ENCODE assay signal across 8 cellular contexts in genomic region chr11:46560300-46561025, GRCh38. TPM values are rescaled to one million over a fixed set of nuclear protein-coding genes. Genes with fewer than 3 reads are reported as not detected.
DNase-seq lines count a peak whose midpoint lies in the region; ATAC-seq, FAIRE-seq and TF ChIP-seq lines count a peak whose summit lies in the region.

No MANE protein-coding gene starts in this region.

- WGBS in HepG2 (ENCODE audit: low lambda C conversion rate): 63% methylated on average over 6 of the region's 6 CpGs
- WGBS in urinary bladder: 26% methylated on average over 6 of the region's 6 CpGs

- peak overlapping the region; percentile 6 to 76 (median 55); a peak in 21 of 22 replicates for H3K9ac ChIP-seq in BLaER1 treated with 17β-estradiol and CSF1 and Interleukin-3, amounts not matched to agents 10 nM and 100 nM
- peak overlapping the region; percentile 48; the same call in 1 of the 2 replicates for H3K9ac ChIP-seq in HepG2 (ENCODE audit: insufficient read depth, low read depth, low read length)

- H3K36me3 Mint-ChIP-seq in brain: peaks cover 7% of the 10 kb centered on the region

- H4K20me1 ChIP-seq in BLaER1 treated with 17β-estradiol and CSF1 and Interleukin-3, amounts not matched to agents 10 nM and 100 nM: peaks cover 53 to 100% (median 96%) of the 10 kb centered on the region in 11 experiments; a peak in 21 of 22 replicates
- no peaks in the 10 kb centered on the region for H4K20me1 ChIP-seq in HepG2 (ENCODE audit: insufficient read depth, low read length)

- DNase-seq in NCI-H146 (lab: John Stamatoyannopoulos, UW): peak; percentile 32
- no peak for DNase-seq in HepG2 (ENCODE audit: low spot score)

- peak overlapping the region in 4 of 5 experiments; percentile 6 to 85 (median 50) for H3K4me3 Mint-ChIP-seq in brain

- no peak for FAIRE-seq in HepG2 (lab: Jason Lieb, UNC)

- TF ChIP-seq EP300 in HepG2 (IDR thresholded peaks at IDR 0.05; ENCODE audit: low read depth in 2 of 2, low read length in 2 of 2) (no peak), HepG2 (CRISPR knock-in tag; IDR thresholded peaks at IDR 0.05; ENCODE audit: borderline replicate concordance) (no peak)

- H3K4me1 Mint-ChIP-seq in brain: peaks cover 26% of the 10 kb centered on the region

- TF ChIP-seq RAD21 in HepG2 (CRISPR knock-in tag; IDR thresholded peaks at IDR 0.05): no peak

- H3K27ac Mint-ChIP-seq in brain: peak overlapping the region in 3 of 5 experiments; percentile 57 to 95 (median 80)

- peak; percentile 41 for ATAC-seq in GM18861 (IDR thresholded peaks at IDR 0.05; ENCODE audit: unreplicated experiment)
- ATAC-seq in HepG2: peak; percentile 26; the same call in 1 of the 3 replicates
- no peak for ATAC-seq in HG02885 (IDR thresholded peaks at IDR 0.05; ENCODE audit: poor library complexity, unreplicated experiment)
- no peak for ATAC-seq in GM19035 (IDR thresholded peaks at IDR 0.05; ENCODE audit: unreplicated experiment)

- H3K36me3 ChIP-seq in BLaER1 treated with 17β-estradiol and CSF1 and Interleukin-3, amounts not matched to agents 10 nM and 100 nM: peaks cover 0 to 13% (median 0%) of the 10 kb centered on the region in 11 experiments; a peak in 2 of 22 replicates
- no peaks in the 10 kb centered on the region; a peak in 2 of 5 replicates for H3K36me3 ChIP-seq in HepG2 (replicated peaks in 1 of 2; ENCODE audit: control insufficient read depth in 1 of 2, insufficient read depth in 2 of 2, low read length in 2 of 2)
- H3K36me3 ChIP-seq in urinary bladder (ENCODE audit: insufficient read depth): no peaks in the 10 kb centered on the region

- no peak overlapping the region for H2AFZ ChIP-seq in HepG2 (ENCODE audit: low read length)

- peak overlapping the region; percentile 24 to 75 (median 51); a peak in 21 of 22 replicates for H3K27ac ChIP-seq in BLaER1 treated with 17β-estradiol and CSF1 and Interleukin-3, amounts not matched to agents 10 nM and 100 nM
- H3K27ac ChIP-seq in HepG2 (ENCODE audit: extremely low read length, insufficient read depth, low read length): peak overlapping the region; percentile 32
- peak overlapping the region; percentile 59 for H3K27ac ChIP-seq in urinary bladder (ENCODE audit: low read depth)

- POLR2A ChIA-PET in HepG2 (lab: Yijun Ruan, JAX): interaction anchor here (1.4 to 1.5 kb wide), 2 partner anchors 33 to 158 kb away, joined by 4 to 5 read pairs; partner anchors contain the start of genes AMBRA1 and F2

- H3K9me3 Mint-ChIP-seq in brain: no peaks in the 10 kb centered on the region

- H3K9me3 ChIP-seq in BLaER1 treated with 17β-estradiol and CSF1 and Interleukin-3, amounts not matched to agents 10 nM and 100 nM (replicated peaks in 1 of 11): no peaks in the 10 kb centered on the region
- H3K9me3 ChIP-seq in HepG2 (ENCODE audit: low read length): no peaks in the 10 kb centered on the region

- no peaks in the 10 kb centered on the region for H3K27me3 ChIP-seq in BLaER1 treated with 17β-estradiol and CSF1 and Interleukin-3, amounts not matched to agents 10 nM and 100 nM
- no peaks in the 10 kb centered on the region for H3K27me3 ChIP-seq in HepG2 (ENCODE audit: control insufficient read depth in 1 of 2, insufficient read depth in 2 of 2, low read length in 2 of 2)

- peak overlapping the region; percentile 2 to 57 (median 32); a peak in 16 of 20 replicates for H3K4me3 ChIP-seq in BLaER1 treated with 17β-estradiol and CSF1 and Interleukin-3, amounts not matched to agents 10 nM and 100 nM
- peak overlapping the region in 1 of 3 experiments; percentile 20; a peak in 1 of 6 replicates for H3K4me3 ChIP-seq in HepG2 (replicated peaks in 1 of 3; ENCODE audit: insufficient read depth in 1 of 3, low read depth in 2 of 3, low read length in 3 of 3)
- H3K4me3 ChIP-seq in urinary bladder (ENCODE audit: low read depth, low read length): peak overlapping the region; percentile 43

- H3K27me3 Mint-ChIP-seq in brain: no peaks in the 10 kb centered on the region

- BruUV-seq in HepG2 (replicated peaks; lab: Mats Ljungman, UMichigan): no TSS peak

- peaks cover 96% of the 10 kb centered on the region for H3K79me2 ChIP-seq in HepG2 (ENCODE audit: insufficient read depth, low read length)

- CTCF ChIA-PET in HepG2 (lab: Yijun Ruan, JAX; ENCODE audit: low intra/inter-chr PET ratio, low total read pairs): no interaction called here

- H3K4me1 ChIP-seq in BLaER1 treated with 17β-estradiol and CSF1 and Interleukin-3, amounts not matched to agents 10 nM and 100 nM: peaks cover 34 to 57% (median 42%) of the 10 kb centered on the region in 10 experiments
- peaks cover 93% of the 10 kb centered on the region for H3K4me1 ChIP-seq in HepG2 (ENCODE audit: insufficient read depth, low read length)
- no peaks in the 10 kb centered on the region for H3K4me1 ChIP-seq in urinary bladder (ENCODE audit: insufficient read depth)

- TF ChIP-seq CTCF in brain (conservative IDR thresholded peaks at IDR 0.05): no peak
- no peak for TF ChIP-seq CTCF in HepG2 (CRISPR knock-in tag; IDR thresholded peaks at IDR 0.05)

- H3K4me2 ChIP-seq in BLaER1 treated with 17β-estradiol and CSF1 and Interleukin-3, amounts not matched to agents 10 nM and 100 nM: peak overlapping the region; percentile 65 to 97 (median 85)
- H3K4me2 ChIP-seq in HepG2 (ENCODE audit: low read depth, low read length): peak overlapping the region; percentile 50

- no peak for TF ChIP-seq POLR2A in HepG2 (IDR thresholded peaks at IDR 0.05; ENCODE audit: insufficient read depth in 1 of 2, low read depth in 2 of 2, low read length in 2 of 2)

- in situ Hi-C loops in HepG2 (cut with HindIII; ENCODE audit: extremely low pct_ligation_motif_present, low pct_unique_long_range_greater_than_20kb): no loop called here

- intact Hi-C loops in HepG2 (cut with micrococcal nuclease; ENCODE audit: unreplicated experiment): no loop called here

RNA-seq across cellular contexts. Expression of gene AMBRA1, which starts 33.4 kb away (rescaled TPM):
- polyA plus RNA-seq in brain (ENCODE audit: insufficient read depth, low read depth, low replicate concordance) (20.0 TPM), HepG2 (2011; rRNA removed) (15.7 and 16.8 TPM in 2 replicates), urinary bladder (21.9 TPM)
- total RNA-seq in HepG2 (2016; rRNA removed; fragmentation: Illumina TruSeq; extraction: Trizol) (26.0 and 26.1 TPM in 2 replicates), urinary bladder (22.9 TPM)
- total RNA-seq in HepG2 (2016; cell fraction: cytosol; rRNA removed; fragmentation: Illumina TruSeq; extraction: Trizol; ENCODE audit: low read depth): 17.6 and 23.5 TPM in 2 replicates
- 22.8 and 26.4 TPM in 2 replicates for total RNA-seq in HepG2 (2016; cell fraction: insoluble cytoplasmic fraction; rRNA removed; fragmentation: Illumina TruSeq; extraction: Trizol)
- total RNA-seq in HepG2 (2016; cell fraction: membrane; rRNA removed; fragmentation: Illumina TruSeq; extraction: Trizol): 11.4 and 12.2 TPM in 2 replicates
- total RNA-seq in HepG2 (2016; cell fraction: nucleus; rRNA removed; fragmentation: Illumina TruSeq; extraction: Trizol): 31.5 and 33.0 TPM in 2 replicates
- 7.8 and 8.9 TPM in 2 replicates for polyA plus RNA-seq in HepG2 (2011; cell fraction: cytosol; rRNA removed)
- polyA plus RNA-seq in HepG2 (2011; cell fraction: nucleus; rRNA removed): 32.8 and 50.7 TPM in 2 replicates
- polyA plus RNA-seq in HepG2 (2012): 16.2 and 19.7 TPM in 2 replicates
- polyA plus RNA-seq in HepG2 (2016; cell fraction: cytosol; fragmentation: Illumina TruSeq; extraction: Trizol; ENCODE audit: low read depth): 0.49 and 0.63 TPM in 2 replicates
- polyA plus RNA-seq in HepG2 (2016; cell fraction: insoluble cytoplasmic fraction; fragmentation: Illumina TruSeq; extraction: Trizol; ENCODE audit: low read depth): 10.4 and 12.5 TPM in 2 replicates
- polyA plus RNA-seq in HepG2 (2016; cell fraction: membrane; fragmentation: Illumina TruSeq; extraction: Trizol; ENCODE audit: low read depth): 1.7 and 2.2 TPM in 2 replicates
- 14.6 and 18.1 TPM in 2 replicates for polyA plus RNA-seq in HepG2 (2016; cell fraction: nucleus; fragmentation: Illumina TruSeq; extraction: Trizol; ENCODE audit: insufficient read depth, low read depth)
- polyA minus RNA-seq in HepG2 (2011; rRNA and poly(A)+ RNA removed; ENCODE audit: low replicate concordance): 74.1 and 110 TPM in 2 replicates
- polyA minus RNA-seq in HepG2 (2011; cell fraction: cytosol; rRNA and poly(A)+ RNA removed): 20.0 and 28.0 TPM in 2 replicates
- polyA minus RNA-seq in HepG2 (2011; cell fraction: nucleus; rRNA and poly(A)+ RNA removed): 91.6 and 127 TPM in 2 replicates

RNA-seq across cellular contexts. Expression of gene HARBI1, which starts 56.6 kb away (rescaled TPM):
- polyA plus RNA-seq in brain (ENCODE audit: insufficient read depth, low read depth, low replicate concordance) (1.9 TPM), HepG2 (2011; rRNA removed) (2.5 and 3.0 TPM in 2 replicates), urinary bladder (3.3 TPM)
- total RNA-seq in HepG2 (2016; rRNA removed; fragmentation: Illumina TruSeq; extraction: Trizol) (4.8 and 6.9 TPM in 2 replicates), urinary bladder (2.0 TPM)
- 1.5 and 2.1 TPM in 2 replicates for total RNA-seq in HepG2 (2016; cell fraction: cytosol; rRNA removed; fragmentation: Illumina TruSeq; extraction: Trizol; ENCODE audit: low read depth)
- 4.6 and 6.5 TPM in 2 replicates for total RNA-seq in HepG2 (2016; cell fraction: insoluble cytoplasmic fraction; rRNA removed; fragmentation: Illumina TruSeq; extraction: Trizol)
- total RNA-seq in HepG2 (2016; cell fraction: membrane; rRNA removed; fragmentation: Illumina TruSeq; extraction: Trizol): 4.0 and 4.8 TPM in 2 replicates
- total RNA-seq in HepG2 (2016; cell fraction: nucleus; rRNA removed; fragmentation: Illumina TruSeq; extraction: Trizol): 1.5 and 3.2 TPM in 2 replicates
- polyA plus RNA-seq in HepG2 (2011; cell fraction: cytosol; rRNA removed): 1.7 and 2.6 TPM in 2 replicates
- 2.5 and 3.5 TPM in 2 replicates for polyA plus RNA-seq in HepG2 (2011; cell fraction: nucleus; rRNA removed)
- polyA plus RNA-seq in HepG2 (2012): 2.4 and 2.6 TPM in 2 replicates
- polyA plus RNA-seq in HepG2 (2016; cell fraction: cytosol; fragmentation: Illumina TruSeq; extraction: Trizol; ENCODE audit: low read depth): 0.31 and 0.55 TPM in 2 replicates
- polyA plus RNA-seq in HepG2 (2016; cell fraction: insoluble cytoplasmic fraction; fragmentation: Illumina TruSeq; extraction: Trizol; ENCODE audit: low read depth): 4.2 and 4.6 TPM in 2 replicates
- 1.1 and 1.2 TPM in 2 replicates for polyA plus RNA-seq in HepG2 (2016; cell fraction: membrane; fragmentation: Illumina TruSeq; extraction: Trizol; ENCODE audit: low read depth)
- polyA plus RNA-seq in HepG2 (2016; cell fraction: nucleus; fragmentation: Illumina TruSeq; extraction: Trizol; ENCODE audit: insufficient read depth, low read depth): 1.9 and 3.3 TPM in 2 replicates
- 4.5 and 8.3 TPM in 2 replicates for polyA minus RNA-seq in HepG2 (2011; rRNA and poly(A)+ RNA removed; ENCODE audit: low replicate concordance)
- polyA minus RNA-seq in HepG2 (2011; cell fraction: cytosol; rRNA and poly(A)+ RNA removed): 2.2 TPM in 2 replicates
- 2.2 and 4.4 TPM in 2 replicates for polyA minus RNA-seq in HepG2 (2011; cell fraction: nucleus; rRNA and poly(A)+ RNA removed)

RNA-seq across cellular contexts. Expression of gene ATG13, which starts 56.9 kb away (rescaled TPM):
- polyA plus RNA-seq in brain (ENCODE audit: insufficient read depth, low read depth, low replicate concordance) (82.0 TPM), HepG2 (2011; rRNA removed) (76.3 and 77.3 TPM in 2 replicates), urinary bladder (48.0 TPM)
- total RNA-seq in HepG2 (2016; rRNA removed; fragmentation: Illumina TruSeq; extraction: Trizol) (55.0 and 61.8 TPM in 2 replicates), urinary bladder (46.5 TPM)
- 13.7 and 14.5 TPM in 2 replicates for total RNA-seq in HepG2 (2016; cell fraction: cytosol; rRNA removed; fragmentation: Illumina TruSeq; extraction: Trizol; ENCODE audit: low read depth)
- 58.5 and 64.2 TPM in 2 replicates for total RNA-seq in HepG2 (2016; cell fraction: insoluble cytoplasmic fraction; rRNA removed; fragmentation: Illumina TruSeq; extraction: Trizol)
- total RNA-seq in HepG2 (2016; cell fraction: membrane; rRNA removed; fragmentation: Illumina TruSeq; extraction: Trizol): 46.2 and 49.5 TPM in 2 replicates
- total RNA-seq in HepG2 (2016; cell fraction: nucleus; rRNA removed; fragmentation: Illumina TruSeq; extraction: Trizol): 30.0 and 38.4 TPM in 2 replicates
- polyA plus RNA-seq in HepG2 (2011; cell fraction: cytosol; rRNA removed): 56.1 and 62.7 TPM in 2 replicates
- 84.0 and 100 TPM in 2 replicates for polyA plus RNA-seq in HepG2 (2011; cell fraction: nucleus; rRNA removed)
- 38.3 and 43.7 TPM in 2 replicates for polyA plus RNA-seq in HepG2 (2012)
- 10.8 and 11.5 TPM in 2 replicates for polyA plus RNA-seq in HepG2 (2016; cell fraction: cytosol; fragmentation: Illumina TruSeq; extraction: Trizol; ENCODE audit: low read depth)
- 62.7 and 66.3 TPM in 2 replicates for polyA plus RNA-seq in HepG2 (2016; cell fraction: insoluble cytoplasmic fraction; fragmentation: Illumina TruSeq; extraction: Trizol; ENCODE audit: low read depth)
- 31.9 and 39.2 TPM in 2 replicates for polyA plus RNA-seq in HepG2 (2016; cell fraction: membrane; fragmentation: Illumina TruSeq; extraction: Trizol; ENCODE audit: low read depth)
- polyA plus RNA-seq in HepG2 (2016; cell fraction: nucleus; fragmentation: Illumina TruSeq; extraction: Trizol; ENCODE audit: insufficient read depth, low read depth): 48.8 and 53.2 TPM in 2 replicates
- polyA minus RNA-seq in HepG2 (2011; rRNA and poly(A)+ RNA removed; ENCODE audit: low replicate concordance): 156 and 179 TPM in 2 replicates
- 39.7 and 48.5 TPM in 2 replicates for polyA minus RNA-seq in HepG2 (2011; cell fraction: cytosol; rRNA and poly(A)+ RNA removed)
- 55.7 and 65.5 TPM in 2 replicates for polyA minus RNA-seq in HepG2 (2011; cell fraction: nucleus; rRNA and poly(A)+ RNA removed)

Comparison
In these comparisons a context has a peak if more than half of its experiments do, and no peak if none do; other contexts are left out.
1. ATAC-seq: peak in GM18861 (single experiment) and HepG2 (single experiment); none in HG02885 (single experiment) and GM19035 (single experiment).
2. Peak in every context shown above with its lines, with median percentiles within 50 percentile points of each other: H3K27ac ChIP-seq.